In genomic region chr4:121668368-121669162, GRCh38 we compare ENCODE assay signal across 14 cellular contexts. TPM values are rescaled to one million over a fixed set of nuclear protein-coding genes. Genes with fewer than 3 reads are reported as not detected.
A peak's percentile ranks its signal among the peaks of the same experiment; 100 is the strongest.
DNase-seq lines count a peak whose midpoint lies in the region; ATAC-seq and TF ChIP-seq lines count a peak whose summit lies in the region.
"Had no signal": no experiment of that assay in that cellular context is flagged by ENCODE, and none has a peak within 500 bp of the region (broad histone marks: within the 10 kb centered on the region; RNA-seq: fewer than 3 reads in every experiment).

No MANE protein-coding gene starts in this region.

- H3K36me3 Mint-ChIP-seq in activated naive CD8-positive, alpha-beta T cell treated with anti-CD3 and anti-CD28 coated beads, Interleukin-2, amount 50 U/mL, for 24 hours (ENCODE audit: low read depth) = peaks cover 31% of the 10 kb centered on the region
- peaks cover 16% of the 10 kb centered on the region for H3K36me3 Mint-ChIP-seq in activated naive CD8-positive, alpha-beta T cell treated with anti-CD3 and anti-CD28 coated beads for 36 hours
- peaks cover 57% of the 10 kb centered on the region for H3K36me3 Mint-ChIP-seq in activated T-helper 1 cell treated with anti-CD3 and anti-CD28 coated beads, Interleukin-12 subunit alpha, Interleukin-12 subunit beta, Interleukin-2, Interleukin-4 antibody, amounts not matched to agents 30 ng/mL and 10 ng/mL and 1 ng/mL, durations not matched to agents 14 hours and 24 hours and 36 hours (ENCODE audit: low read depth)
- peaks cover 62% of the 10 kb centered on the region for H3K36me3 Mint-ChIP-seq in Caco-2 (ENCODE audit: insufficient read depth, unreplicated experiment)

- no peak overlapping the region for H2BK15ac ChIP-seq in mesendoderm (replicated peaks; ENCODE audit: low read depth)

- H3K18ac ChIP-seq in mesendoderm (ENCODE audit: low read length) = no peak overlapping the region

- H3K79me2 ChIP-seq in mesendoderm (ENCODE audit: control insufficient read depth, insufficient read depth, low read length) = no peaks in the 10 kb centered on the region

- no peak overlapping the region for H3K23ac ChIP-seq in mesendoderm (ENCODE audit: low read length)

- WGBS in suprapubic skin = 74% methylated on average over 4 of the region's 4 CpGs
- WGBS in mesendoderm (ENCODE audit: extremely low coverage, insufficient coverage, low lambda C conversion rate) = no CpG with 5 or more reads among the region's 4 CpGs

- no peaks in the 10 kb centered on the region for H3K9me3 ChIP-seq in suprapubic skin
- H3K9me3 ChIP-seq in Caco-2 = no peaks in the 10 kb centered on the region
- H3K9me3 ChIP-seq: uterus had no signal

- ATAC-seq in activated naive CD8-positive, alpha-beta T cell treated with anti-CD3 and anti-CD28 coated beads, Interleukin-2, amount 50 U/mL, for 24 hours = peak; percentile 84

- H3K27ac ChIP-seq in suprapubic skin (peak overlapping the region; percentile 40), mesendoderm (ENCODE audit: low read depth, low read length) (no peak overlapping the region)

- H3K4me3 ChIP-seq in suprapubic skin (no peak overlapping the region), Caco-2 (ENCODE audit: low read depth, low read length) (no peak overlapping the region), mesendoderm (ENCODE audit: low read length) (no peak overlapping the region)
- H3K4me3 ChIP-seq: uterus had no signal

- no peak for DNase-seq in activated naive CD8-positive, alpha-beta T cell treated with anti-CD3 and anti-CD28 coated beads, Interleukin-2, amount 50 U/mL, for 24 hours
- no peak for DNase-seq in activated naive CD8-positive, alpha-beta T cell treated with anti-CD3 and anti-CD28 coated beads for 36 hours
- DNase-seq in activated T-helper 1 cell treated with anti-CD3 and anti-CD28 coated beads, Interleukin-12 subunit alpha, Interleukin-12 subunit beta, Interleukin-2, Interleukin-4 antibody, amounts not matched to agents 30 ng/mL and 10 ng/mL and 1 ng/mL, durations not matched to agents 14 hours and 24 hours and 36 hours (ENCODE audit: low spot score) = no peak
- DNase-seq in hepatic stellate cell (ENCODE audit: low spot score) (peak; percentile 40), suprapubic skin (ENCODE audit: low spot score in 2 of 2) (no peak), Caco-2 (no peak), mesendoderm (no peak)
- DNase-seq in activated CD4-positive, CD25-positive, alpha-beta regulatory T cell (lab: John Stamatoyannopoulos, UW) = no peak
- DNase-seq: activated CD4-positive, alpha-beta T cell treated with anti-CD3 and anti-CD28 coated beads, Interleukin-2, amount 50 U/mL, for 4 hours; erythroblast; GOT3; Kasumi-1; NCI-H345; uterus had no signal

- H3K4me1 ChIP-seq in suprapubic skin = peaks cover 4% of the 10 kb centered on the region
- 0 out of 2 replicates have a peak, but pooled peaks cover 3% of the 10 kb centered on the region for H3K4me1 ChIP-seq in Caco-2
- no peaks in the 10 kb centered on the region for H3K4me1 ChIP-seq in mesendoderm (ENCODE audit: control insufficient read depth, low read depth, low read length)
- H3K4me1 ChIP-seq: uterus had no signal

- H3K56ac ChIP-seq in mesendoderm (ENCODE audit: low read length) = no peak overlapping the region

- peaks cover 15% of the 10 kb centered on the region for H3K4me1 Mint-ChIP-seq in activated naive CD8-positive, alpha-beta T cell treated with anti-CD3 and anti-CD28 coated beads, Interleukin-2, amount 50 U/mL, for 24 hours
- H3K4me1 Mint-ChIP-seq in activated naive CD8-positive, alpha-beta T cell treated with anti-CD3 and anti-CD28 coated beads for 36 hours = no peaks in the 10 kb centered on the region
- H3K4me1 Mint-ChIP-seq in activated T-helper 1 cell treated with anti-CD3 and anti-CD28 coated beads, Interleukin-12 subunit alpha, Interleukin-12 subunit beta, Interleukin-2, Interleukin-4 antibody, amounts not matched to agents 30 ng/mL and 10 ng/mL and 1 ng/mL, durations not matched to agents 14 hours and 24 hours and 36 hours (ENCODE audit: low read depth) = no peaks in the 10 kb centered on the region
- H3K4me1 Mint-ChIP-seq in Caco-2 (ENCODE audit: low read depth, unreplicated experiment) = peaks cover 6% of the 10 kb centered on the region

- no peaks in the 10 kb centered on the region for H3K79me1 ChIP-seq in mesendoderm (ENCODE audit: low read length)

- no peak for TF ChIP-seq CTCF in suprapubic skin (IDR thresholded peaks at IDR 0.05)
- TF ChIP-seq CTCF in Caco-2 (IDR thresholded peaks at IDR 0.05; ENCODE audit: insufficient read depth in 1 of 2, low read depth in 1 of 2, low read length in 1 of 2, severe bottlenecking in 1 of 2, unreplicated experiment in 1 of 2) = no peak

- no peak overlapping the region for H4K8ac ChIP-seq in mesendoderm (ENCODE audit: low read depth, low read length)

- H3K4ac ChIP-seq in mesendoderm (ENCODE audit: low read depth, low read length) = no peak overlapping the region

- intact Hi-C loops in activated T-helper 1 cell treated with anti-CD3 and anti-CD28 coated beads, Interleukin-12 subunit alpha, Interleukin-12 subunit beta, Interleukin-2, Interleukin-4 antibody, amounts not matched to agents 30 ng/mL and 10 ng/mL and 1 ng/mL, durations not matched to agents 14 hours and 24 hours and 36 hours (cut with micrococcal nuclease) = no loop called here
- intact Hi-C loops in Caco-2 (cut with micrococcal nuclease; ENCODE audit: unreplicated experiment) = no loop called here

- H3K36me3 ChIP-seq in suprapubic skin = peaks cover 71% of the 10 kb centered on the region
- no peaks in the 10 kb centered on the region; the same call in 1 of the 2 replicates for H3K36me3 ChIP-seq in Caco-2 (ENCODE audit: control insufficient read depth, insufficient read depth, low read length)
- peaks cover 14% of the 10 kb centered on the region for H3K36me3 ChIP-seq in mesendoderm (ENCODE audit: control insufficient read depth, insufficient read depth, low read length)
- H3K36me3 ChIP-seq: uterus had no signal

- no peak for TF ChIP-seq POLR2A in suprapubic skin (IDR thresholded peaks at IDR 0.05)

- no TSS peak for BruUV-seq in Caco-2 (replicated peaks; lab: Mats Ljungman, UMichigan)

- POLR2A ChIA-PET in Caco-2 (lab: Charles Lee) = no interaction called here

- H3K27me3 ChIP-seq in suprapubic skin (no peaks in the 10 kb centered on the region), Caco-2 (replicated peaks; ENCODE audit: control insufficient read depth, insufficient read depth, low read length) (no peaks in the 10 kb centered on the region), mesendoderm (ENCODE audit: insufficient read depth, low read length, poor library complexity) (no peaks in the 10 kb centered on the region)
- H3K27me3 ChIP-seq: uterus had no signal

- H3K4me3 Mint-ChIP-seq in activated naive CD8-positive, alpha-beta T cell treated with anti-CD3 and anti-CD28 coated beads, Interleukin-2, amount 50 U/mL, for 24 hours = no peak overlapping the region
- no peak overlapping the region for H3K4me3 Mint-ChIP-seq in activated naive CD8-positive, alpha-beta T cell treated with anti-CD3 and anti-CD28 coated beads for 36 hours
- H3K4me3 Mint-ChIP-seq in activated T-helper 1 cell treated with anti-CD3 and anti-CD28 coated beads, Interleukin-12 subunit alpha, Interleukin-12 subunit beta, Interleukin-2, Interleukin-4 antibody, amounts not matched to agents 30 ng/mL and 10 ng/mL and 1 ng/mL, durations not matched to agents 14 hours and 24 hours and 36 hours = no peak overlapping the region
- H3K4me3 Mint-ChIP-seq in Caco-2 (ENCODE audit: unreplicated experiment) = no peak overlapping the region

- no peak for TF ChIP-seq EP300 in suprapubic skin (IDR thresholded peaks at IDR 0.05)

- no peaks in the 10 kb centered on the region for H3K9me3 Mint-ChIP-seq in activated naive CD8-positive, alpha-beta T cell treated with anti-CD3 and anti-CD28 coated beads, Interleukin-2, amount 50 U/mL, for 24 hours
- H3K9me3 Mint-ChIP-seq in activated naive CD8-positive, alpha-beta T cell treated with anti-CD3 and anti-CD28 coated beads for 36 hours = no peaks in the 10 kb centered on the region
- no peaks in the 10 kb centered on the region for H3K9me3 Mint-ChIP-seq in activated T-helper 1 cell treated with anti-CD3 and anti-CD28 coated beads, Interleukin-12 subunit alpha, Interleukin-12 subunit beta, Interleukin-2, Interleukin-4 antibody, amounts not matched to agents 30 ng/mL and 10 ng/mL and 1 ng/mL, durations not matched to agents 14 hours and 24 hours and 36 hours
- H3K9me3 Mint-ChIP-seq in Caco-2 (ENCODE audit: unreplicated experiment) = no peaks in the 10 kb centered on the region

- H3K27ac Mint-ChIP-seq in activated naive CD8-positive, alpha-beta T cell treated with anti-CD3 and anti-CD28 coated beads, Interleukin-2, amount 50 U/mL, for 24 hours = peak overlapping the region; percentile 8
- no peak overlapping the region for H3K27ac Mint-ChIP-seq in activated naive CD8-positive, alpha-beta T cell treated with anti-CD3 and anti-CD28 coated beads for 36 hours
- H3K27ac Mint-ChIP-seq in activated T-helper 1 cell treated with anti-CD3 and anti-CD28 coated beads, Interleukin-12 subunit alpha, Interleukin-12 subunit beta, Interleukin-2, Interleukin-4 antibody, amounts not matched to agents 30 ng/mL and 10 ng/mL and 1 ng/mL, durations not matched to agents 14 hours and 24 hours and 36 hours = peak overlapping the region; percentile 61
- no peak overlapping the region for H3K27ac Mint-ChIP-seq in Caco-2 (ENCODE audit: unreplicated experiment)

- no peak overlapping the region for H2BK120ac ChIP-seq in mesendoderm (ENCODE audit: low read depth, low read length)

- no peak overlapping the region for H3K9ac ChIP-seq in mesendoderm (ENCODE audit: low read length)

- H2AK5ac ChIP-seq in mesendoderm (ENCODE audit: low read length) = no peak overlapping the region

- no peak overlapping the region for H4K5ac ChIP-seq in mesendoderm (ENCODE audit: low read length)

- no peak overlapping the region for H2BK5ac ChIP-seq in mesendoderm (ENCODE audit: low read length)

- no peak overlapping the region for H3K4me2 ChIP-seq in mesendoderm (ENCODE audit: low read length)

- CTCF ChIA-PET in Caco-2 (lab: Charles Lee) = no interaction called here

- H3K27me3 Mint-ChIP-seq in activated naive CD8-positive, alpha-beta T cell treated with anti-CD3 and anti-CD28 coated beads, Interleukin-2, amount 50 U/mL, for 24 hours = no peaks in the 10 kb centered on the region
- no peaks in the 10 kb centered on the region for H3K27me3 Mint-ChIP-seq in activated naive CD8-positive, alpha-beta T cell treated with anti-CD3 and anti-CD28 coated beads for 36 hours
- no peaks in the 10 kb centered on the region for H3K27me3 Mint-ChIP-seq in activated T-helper 1 cell treated with anti-CD3 and anti-CD28 coated beads, Interleukin-12 subunit alpha, Interleukin-12 subunit beta, Interleukin-2, Interleukin-4 antibody, amounts not matched to agents 30 ng/mL and 10 ng/mL and 1 ng/mL, durations not matched to agents 14 hours and 24 hours and 36 hours (ENCODE audit: insufficient read depth)
- no peaks in the 10 kb centered on the region for H3K27me3 Mint-ChIP-seq in Caco-2 (ENCODE audit: insufficient read depth, unreplicated experiment)

RNA-seq across cellular contexts. Expression of gene ANXA5, which starts 28.2 kb away (rescaled TPM):
- total RNA-seq in activated naive CD8-positive, alpha-beta T cell treated with anti-CD3 and anti-CD28 coated beads for 36 hours = 10 to 100 TPM; 58.0 to 60.0 TPM
- 128 and 131 TPM in 2 replicates for total RNA-seq in activated T-helper 1 cell treated with anti-CD3 and anti-CD28 coated beads, Interleukin-12 subunit alpha, Interleukin-12 subunit beta, Interleukin-2, Interleukin-4 antibody, amounts not matched to agents 30 ng/mL and 10 ng/mL and 1 ng/mL, durations not matched to agents 14 hours and 24 hours and 36 hours
- total RNA-seq in suprapubic skin = 100 to 1,000 TPM; 101 to 107 (median 102) TPM
- total RNA-seq in Caco-2 (2022) = 328 and 359 TPM in 2 replicates
- 218 TPM for polyA plus RNA-seq in mesendoderm (2013, experiment 1 of 2)
- 225 TPM for polyA plus RNA-seq in mesendoderm (2013, experiment 2 of 2)

Comparison
In these comparisons a context has a peak if more than half of its experiments do, and no peak if none do; other contexts are left out.
1. H3K27ac Mint-ChIP-seq: peak in activated naive CD8-positive, alpha-beta T cell treated with anti-CD3 and anti-CD28 coated beads, Interleukin-2, amount 50 U/mL, for 24 hours (single experiment) and activated T-helper 1 cell treated with anti-CD3 and anti-CD28 coated beads, Interleukin-12 subunit alpha, Interleukin-12 subunit beta, Interleukin-2, Interleukin-4 antibody, amounts not matched to agents 30 ng/mL and 10 ng/mL and 1 ng/mL, durations not matched to agents 14 hours and 24 hours and 36 hours (single experiment); none in activated naive CD8-positive, alpha-beta T cell treated with anti-CD3 and anti-CD28 coated beads for 36 hours (single experiment) and Caco-2 (single experiment).